1 cellular context compared by ENCODE assay signal in the genomic region with DNA sequence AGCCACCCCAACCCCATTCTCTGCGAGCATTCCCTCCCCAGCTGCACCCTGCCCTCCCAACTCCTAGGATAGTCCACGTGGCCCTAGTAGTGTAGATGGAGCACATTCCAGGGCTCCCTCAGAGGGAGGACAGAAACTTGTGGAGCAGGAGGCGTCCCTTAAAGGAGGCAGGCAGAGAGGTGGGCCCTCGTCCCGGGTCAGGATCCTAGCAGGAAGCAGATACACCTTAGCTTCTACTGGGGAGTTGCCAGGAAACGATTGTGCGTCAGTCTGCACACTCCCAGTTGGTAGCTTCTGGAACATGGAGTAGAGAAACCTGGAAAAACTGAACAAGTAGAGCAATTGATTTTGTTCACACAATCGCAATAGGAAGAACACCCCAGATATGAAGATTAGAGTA.
A peak's percentile ranks its signal among the peaks of the same experiment; 100 is the strongest.
TF ChIP-seq lines count a peak whose summit lies in the region.

No MANE protein-coding gene starts in this region.

TF ChIP-seq in H1, 55 proteins besides CTCF, POLR2A, EP300 and RAD21:
- TF ChIP-seq MAX (IDR thresholded peaks at IDR 0.05) (0 out of 2 replicates have a peak, but pooled peaks have one; percentile 22), TEAD4 (IDR thresholded peaks at IDR 0.05; ENCODE audit: low read depth, low read length) (0 out of 2 replicates have a peak, but pooled peaks have one; percentile 40), SRF (IDR thresholded peaks at IDR 0.05; ENCODE audit: low read depth, low read length) (no peak), CEBPB (IDR thresholded peaks at IDR 0.05; ENCODE audit: low read depth, low read length) (no peak), ATF2 (IDR thresholded peaks at IDR 0.05; ENCODE audit: low read length) (no peak)
